Comparison of ENCODE assay signal across 12 cellular contexts in genomic region chr5:168422431-168422830, GRCh38.
DNase-seq lines count a peak whose midpoint lies in the region; ATAC-seq and TF ChIP-seq lines count a peak whose summit lies in the region.
"Had no signal": no experiment of that assay in that cellular context is flagged by ENCODE, and none has a peak within 500 bp of the region (broad histone marks: within the 10 kb centered on the region; RNA-seq: fewer than 3 reads in every experiment).

No MANE protein-coding gene starts in this region.

- TF ChIP-seq CTCF in mucosa of descending colon (IDR thresholded peaks at IDR 0.05) = no peak
- no peak for TF ChIP-seq CTCF in right atrium auricular region (IDR thresholded peaks at IDR 0.05)

- H3K36me3 ChIP-seq in H7 (replicated peaks; ENCODE audit: control insufficient read depth, insufficient read depth, low read length) (no peaks in the 10 kb centered on the region; the same call in none of the 2 replicates), mucosa of descending colon (ENCODE audit: low read depth) (no peaks in the 10 kb centered on the region), right atrium auricular region (no peaks in the 10 kb centered on the region)

- ATAC-seq in mucosa of descending colon (peak; percentile 65), HG02938 (IDR thresholded peaks at IDR 0.05; ENCODE audit: unreplicated experiment) (no peak)
- ATAC-seq: T-helper 17 cell had no signal

- no peaks in the 10 kb centered on the region for H3K4me1 ChIP-seq in mucosa of descending colon (ENCODE audit: low read depth)
- H3K4me1 ChIP-seq in right atrium auricular region = no peaks in the 10 kb centered on the region

- DNase-seq in H7 (peak; percentile 62), NCI-H69 (lab: John Stamatoyannopoulos, UW) (peak; percentile 22), cerebellar cortex (ENCODE audit: low spot score) (peak; percentile 21), mucosa of descending colon (peak in 1 of 3 donors; percentile 8), SIG-M5 (lab: John Stamatoyannopoulos, UW) (no peak), right atrium auricular region (ENCODE audit: low spot score) (no peak)
- DNase-seq: activated CD4-positive, alpha-beta memory T cell treated with anti-CD3 and anti-CD28 coated beads for 36 hours; activated naive CD4-positive, alpha-beta T cell treated with anti-CD3 and anti-CD28 coated beads for 36 hours; glutamatergic neuron; stimulated activated CD4-positive, alpha-beta T cell treated with anti-CD3 and anti-CD28 coated beads, Interleukin-2, amount 100 ng/mL, for 48 hours; T-helper 17 cell had no signal

- H3K9me3 ChIP-seq in mucosa of descending colon (no peaks in the 10 kb centered on the region), right atrium auricular region (no peaks in the 10 kb centered on the region)

- intact Hi-C loops in mucosa of descending colon (cut with DNase I, micrococcal nuclease) = no loop called here

- H3K27me3 ChIP-seq in H7 (ENCODE audit: control insufficient read depth, insufficient read depth, low read length) (no peaks in the 10 kb centered on the region), right atrium auricular region (no peaks in the 10 kb centered on the region)

- H3K4me3 ChIP-seq in H7 (ENCODE audit: insufficient read depth, low read depth, low read length) (no peak overlapping the region), mucosa of descending colon (no peak overlapping the region), right atrium auricular region (no peak overlapping the region)

- no peak overlapping the region for H3K27ac ChIP-seq in right atrium auricular region

Comparison
In these comparisons a context has a peak if more than half of its experiments do, and no peak if none do; other contexts are left out.
1. DNase-seq: peak in H7 (single experiment), NCI-H69 (single experiment) and cerebellar cortex (single experiment); none in SIG-M5 (single experiment) and right atrium auricular region (single experiment).